ENCODE assay signal across 23 cellular contexts in genomic region chr21:19713324-19713723, GRCh38.
A peak's percentile ranks its signal among the peaks of the same experiment; 100 is the strongest.
DNase-seq lines count a peak whose midpoint lies in the region; ATAC-seq, FAIRE-seq and TF ChIP-seq lines count a peak whose summit lies in the region.
"Had no signal": no experiment of that assay in that cellular context is flagged by ENCODE, and none has a peak within 500 bp of the region (broad histone marks: within the 10 kb centered on the region; RNA-seq: fewer than 3 reads in every experiment).

No MANE protein-coding gene starts in this region.

- FAIRE-seq in kidney (lab: Jason Lieb, UNC), result peak; percentile 47
- FAIRE-seq: A549, GM12878, GM12892, GM18507 had no signal

- intact Hi-C loops in kidney (cut with DNase I), result no loop called here

- ATAC-seq in HG03139 (IDR thresholded peaks at IDR 0.05; ENCODE audit: unreplicated experiment), result no peak
- ATAC-seq: A549; CD8-positive, alpha-beta T cell; GM12878 had no signal

- no peak overlapping the region for H3K4me3 ChIP-seq in kidney (ENCODE audit: low read length in 2 of 2)
- H3K4me3 ChIP-seq: A549; BLaER1 treated with 17β-estradiol and CSF1 and Interleukin-3, amounts not matched to agents 10 nM and 100 nM; GM12878 had no signal

- TF ChIP-seq CTCF in kidney (IDR thresholded peaks at IDR 0.05; ENCODE audit: borderline replicate concordance, extremely low read depth, insufficient read depth), result no peak

- H3K27ac ChIP-seq in kidney (ENCODE audit: low read depth in 2 of 2, low read length in 2 of 2), result no peak overlapping the region
- H3K27ac ChIP-seq: A549; BLaER1 treated with 17β-estradiol and CSF1 and Interleukin-3, amounts not matched to agents 10 nM and 100 nM; C4-2B had no signal

- DNase-seq in DMS53 (lab: John Stamatoyannopoulos, UW), result peak; percentile 36
- DNase-seq in HuH-7 (ENCODE audit: low spot score), result peak; percentile 14
- DNase-seq in kidney, result no peak
- no peak for DNase-seq in iPS-NIHi7 (ENCODE audit: extremely low spot score)
- DNase-seq in stimulated activated CD4-positive, alpha-beta T cell treated with anti-CD3 and anti-CD28 coated beads, Interleukin-4, amount 100 ng/mL, for 24 hours, result no peak
- no peak for DNase-seq in COLO829 (ENCODE audit: low spot score)
- DNase-seq: AML-193; CD4-positive, alpha-beta T cell; CD8-positive, alpha-beta T cell; COR-L47; DMS 273 treated with DMSO at 0.1 percent for 48 hours; DMS153; DMS79; DND-41; EL; GDM1 had no signal

- H3K9ac ChIP-seq in kidney (ENCODE audit: low read length in 2 of 2), result no peak overlapping the region
- H3K9ac ChIP-seq: BLaER1 treated with 17β-estradiol and CSF1 and Interleukin-3, amounts not matched to agents 10 nM and 100 nM had no signal

- H3K9me3 ChIP-seq in kidney (ENCODE audit: control insufficient read depth in 1 of 2, low read length in 2 of 2), result no peaks in the 10 kb centered on the region
- H3K9me3 ChIP-seq: A549 had no signal

- H3K4me1 ChIP-seq in kidney (ENCODE audit: control insufficient read depth in 1 of 2, insufficient read depth in 1 of 2, low read depth in 1 of 2, low read length in 2 of 2), result no peaks in the 10 kb centered on the region
- H3K4me1 ChIP-seq: A549; BLaER1 treated with 17β-estradiol and CSF1 and Interleukin-3, amounts not matched to agents 10 nM and 100 nM had no signal

- H3K36me3 ChIP-seq in kidney (ENCODE audit: control insufficient read depth in 1 of 2, insufficient read depth in 2 of 2, low read length in 2 of 2), result no peaks in the 10 kb centered on the region
- H3K36me3 ChIP-seq: BLaER1 treated with 17β-estradiol and CSF1 and Interleukin-3, amounts not matched to agents 10 nM and 100 nM had no signal

Comparison
In these comparisons a context has a peak if more than half of its experiments do, and no peak if none do; other contexts are left out.
1. DNase-seq: peak in DMS53 (single experiment) and HuH-7 (single experiment); none in kidney (single experiment), iPS-NIHi7 (single experiment), stimulated activated CD4-positive, alpha-beta T cell treated with anti-CD3 and anti-CD28 coated beads, Interleukin-4, amount 100 ng/mL, for 24 hours (single experiment) and COLO829 (single experiment).